In genomic region chr2:24881623-24882022, GRCh38 we compare ENCODE assay signal across 1 cellular context.
TF ChIP-seq lines count a peak whose summit lies in the region.

No MANE protein-coding gene starts in this region.

TF ChIP-seq in SK-N-SH, 30 proteins besides CTCF, POLR2A, EP300 and RAD21 (continued from another document):
- TF ChIP-seq REST (IDR thresholded peaks at IDR 0.05; ENCODE audit: low read depth, low read length) (no peak), MEF2A (IDR thresholded peaks at IDR 0.05; ENCODE audit: borderline replicate concordance, low read depth) (no peak), TCF12 (IDR thresholded peaks at IDR 0.05) (no peak), FOXM1 (IDR thresholded peaks at IDR 0.05; ENCODE audit: low read depth) (no peak), SMC3 (IDR thresholded peaks at IDR 0.05; ENCODE audit: low read depth, low read length) (no peak), NFIC (IDR thresholded peaks at IDR 0.05; ENCODE audit: borderline replicate concordance) (no peak), FOXJ3 (CRISPR knock-in tag; IDR thresholded peaks at IDR 0.05) (no peak), RXRA (IDR thresholded peaks at IDR 0.05; ENCODE audit: borderline replicate concordance, low read depth) (no peak), POLR2AphosphoS5 (IDR thresholded peaks at IDR 0.05; ENCODE audit: low read depth, low read length) (no peak)
- TF ChIP-seq, protein P1, sequence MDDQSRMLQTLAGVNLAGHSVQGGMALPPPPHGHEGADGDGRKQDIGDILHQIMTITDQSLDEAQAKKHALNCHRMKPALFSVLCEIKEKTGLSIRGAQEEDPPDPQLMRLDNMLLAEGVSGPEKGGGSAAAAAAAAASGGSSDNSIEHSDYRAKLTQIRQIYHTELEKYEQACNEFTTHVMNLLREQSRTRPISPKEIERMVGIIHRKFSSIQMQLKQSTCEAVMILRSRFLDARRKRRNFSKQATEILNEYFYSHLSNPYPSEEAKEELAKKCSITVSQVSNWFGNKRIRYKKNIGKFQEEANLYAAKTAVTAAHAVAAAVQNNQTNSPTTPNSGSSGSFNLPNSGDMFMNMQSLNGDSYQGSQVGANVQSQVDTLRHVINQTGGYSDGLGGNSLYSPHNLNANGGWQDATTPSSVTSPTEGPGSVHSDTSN (IDR thresholded peaks at IDR 0.05): no peak
- TF ChIP-seq, protein P2, sequence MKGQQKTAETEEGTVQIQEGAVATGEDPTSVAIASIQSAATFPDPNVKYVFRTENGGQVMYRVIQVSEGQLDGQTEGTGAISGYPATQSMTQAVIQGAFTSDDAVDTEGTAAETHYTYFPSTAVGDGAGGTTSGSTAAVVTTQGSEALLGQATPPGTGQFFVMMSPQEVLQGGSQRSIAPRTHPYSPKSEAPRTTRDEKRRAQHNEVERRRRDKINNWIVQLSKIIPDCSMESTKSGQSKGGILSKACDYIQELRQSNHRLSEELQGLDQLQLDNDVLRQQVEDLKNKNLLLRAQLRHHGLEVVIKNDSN (IDR thresholded peaks at IDR 0.05; ENCODE audit: borderline replicate concordance, low read depth): no peak
